ENCODE assay signal across 8 cellular contexts in genomic region chr6:83536034-83536646, GRCh38. TPM values are rescaled to one million over a fixed set of nuclear protein-coding genes. Genes with fewer than 3 reads are reported as not detected.
A peak's percentile ranks its signal among the peaks of the same experiment; 100 is the strongest.
DNase-seq lines count a peak whose midpoint lies in the region; ATAC-seq and TF ChIP-seq lines count a peak whose summit lies in the region.

No MANE protein-coding gene starts in this region.

- intact Hi-C loops in activated T-helper 1 cell treated with anti-CD3 and anti-CD28 coated beads, Interleukin-12 subunit alpha, Interleukin-12 subunit beta, Interleukin-2, Interleukin-4 antibody, amounts not matched to agents 30 ng/mL and 10 ng/mL and 1 ng/mL, durations not matched to agents 14 hours and 24 hours and 36 hours (cut with micrococcal nuclease), result loop anchor here (1.0 kb wide), 2 partner anchors 314 to 469 kb away; partner anchors contain the start of gene DOP1A
- intact Hi-C loops in right cardiac atrium (cut with DNase I), result no loop called here

- no peaks in the 10 kb centered on the region for H3K4me1 Mint-ChIP-seq in activated T-helper 1 cell treated with anti-CD3 and anti-CD28 coated beads, Interleukin-12 subunit alpha, Interleukin-12 subunit beta, Interleukin-2, Interleukin-4 antibody, amounts not matched to agents 30 ng/mL and 10 ng/mL and 1 ng/mL, durations not matched to agents 14 hours and 24 hours and 36 hours (ENCODE audit: low read depth)

- TF ChIP-seq CTCF in 22Rv1 (IDR thresholded peaks at IDR 0.05), result peak; percentile 92

- H3K27me3 Mint-ChIP-seq in activated T-helper 1 cell treated with anti-CD3 and anti-CD28 coated beads, Interleukin-12 subunit alpha, Interleukin-12 subunit beta, Interleukin-2, Interleukin-4 antibody, amounts not matched to agents 30 ng/mL and 10 ng/mL and 1 ng/mL, durations not matched to agents 14 hours and 24 hours and 36 hours (ENCODE audit: insufficient read depth), result peaks cover 2% of the 10 kb centered on the region

- no peaks in the 10 kb centered on the region for H3K9me3 Mint-ChIP-seq in activated T-helper 1 cell treated with anti-CD3 and anti-CD28 coated beads, Interleukin-12 subunit alpha, Interleukin-12 subunit beta, Interleukin-2, Interleukin-4 antibody, amounts not matched to agents 30 ng/mL and 10 ng/mL and 1 ng/mL, durations not matched to agents 14 hours and 24 hours and 36 hours

- H3K27ac ChIP-seq in 22Rv1 (no peak overlapping the region), right cardiac atrium (ENCODE audit: low read length) (no peak overlapping the region)

- H3K27me3 ChIP-seq in right cardiac atrium (ENCODE audit: control insufficient read depth, insufficient read depth), result no peaks in the 10 kb centered on the region

- WGBS in right cardiac atrium, result 41% methylated on average over 5 of the region's 5 CpGs

- no peak overlapping the region for H3K4me3 Mint-ChIP-seq in activated T-helper 1 cell treated with anti-CD3 and anti-CD28 coated beads, Interleukin-12 subunit alpha, Interleukin-12 subunit beta, Interleukin-2, Interleukin-4 antibody, amounts not matched to agents 30 ng/mL and 10 ng/mL and 1 ng/mL, durations not matched to agents 14 hours and 24 hours and 36 hours

- no peaks in the 10 kb centered on the region for H3K9me3 ChIP-seq in right cardiac atrium (ENCODE audit: control insufficient read depth, low read length)

- no peaks in the 10 kb centered on the region for H3K4me1 ChIP-seq in right cardiac atrium (ENCODE audit: control insufficient read depth, insufficient read depth, low read length)

- peak; percentile 77 for DNase-seq in ELF-1 (ENCODE audit: low read depth, low spot score)
- DNase-seq in HCEC 1CT, result peak; percentile 28
- DNase-seq in NCI-H2171 treated with DMSO at 0.1 percent for 48 hours (lab: John Stamatoyannopoulos, UW), result peak; percentile 17
- peak; percentile 6 for DNase-seq in activated T-helper 1 cell treated with anti-CD3 and anti-CD28 coated beads, Interleukin-12 subunit alpha, Interleukin-12 subunit beta, Interleukin-2, Interleukin-4 antibody, amounts not matched to agents 30 ng/mL and 10 ng/mL and 1 ng/mL, durations not matched to agents 14 hours and 24 hours and 36 hours (ENCODE audit: low spot score)
- DNase-seq in right cardiac atrium, result peak in 2 of 3 donors; percentile 27 to 53
- DNase-seq in stimulated activated CD4-positive, alpha-beta T cell treated with anti-CD3 and anti-CD28 coated beads, Interleukin-4, amount 100 ng/mL, for 1 hour, result peak; percentile 40
- DNase-seq in putamen (ENCODE audit: low spot score), result no peak

- H3K27ac Mint-ChIP-seq in activated T-helper 1 cell treated with anti-CD3 and anti-CD28 coated beads, Interleukin-12 subunit alpha, Interleukin-12 subunit beta, Interleukin-2, Interleukin-4 antibody, amounts not matched to agents 30 ng/mL and 10 ng/mL and 1 ng/mL, durations not matched to agents 14 hours and 24 hours and 36 hours, result no peak overlapping the region

- no peak overlapping the region for H3K4me3 ChIP-seq in right cardiac atrium (ENCODE audit: low read length)

- no peak for ATAC-seq in right cardiac atrium

- H3K36me3 Mint-ChIP-seq in activated T-helper 1 cell treated with anti-CD3 and anti-CD28 coated beads, Interleukin-12 subunit alpha, Interleukin-12 subunit beta, Interleukin-2, Interleukin-4 antibody, amounts not matched to agents 30 ng/mL and 10 ng/mL and 1 ng/mL, durations not matched to agents 14 hours and 24 hours and 36 hours (ENCODE audit: low read depth), result no peaks in the 10 kb centered on the region

RNA-seq across cellular contexts. Expression of gene PRSS35, which starts 23.8 kb away (rescaled TPM):
- total RNA-seq in activated T-helper 1 cell treated with anti-CD3 and anti-CD28 coated beads, Interleukin-12 subunit alpha, Interleukin-12 subunit beta, Interleukin-2, Interleukin-4 antibody, amounts not matched to agents 30 ng/mL and 10 ng/mL and 1 ng/mL, durations not matched to agents 14 hours and 24 hours and 36 hours, result not detected in 2 replicates
- 10 to 100 TPM in 2 of 4 donors, 1 to 10 TPM in 2; 6.6 to 18.9 (median 10.9) TPM for total RNA-seq in right cardiac atrium
- 9.3 TPM for polyA plus RNA-seq in right cardiac atrium
